Comparison of ENCODE assay signal across 11 cellular contexts in genomic region chr2:102703305-102703704, GRCh38.
"Had no signal": no experiment of that assay in that cellular context is flagged by ENCODE, and none has a peak within 500 bp of the region (broad histone marks: within the 10 kb centered on the region; RNA-seq: fewer than 3 reads in every experiment).

No MANE protein-coding gene starts in this region.

- H3K9ac ChIP-seq: SK-N-SH had no signal

- H3K4me3 ChIP-seq: MG63 had no signal

- ATAC-seq: T-cell had no signal

- H3K27ac Mint-ChIP-seq: T-cell had no signal

- H3K9me3 Mint-ChIP-seq: T-cell had no signal

- H3K27ac ChIP-seq: RWPE1 had no signal

- H3K4me3 Mint-ChIP-seq: T-cell had no signal

- H3K36me3 Mint-ChIP-seq: T-cell had no signal

- H3K36me3 ChIP-seq: MG63 had no signal

- H3K4me2 ChIP-seq: SK-N-SH had no signal

- H3K9me3 ChIP-seq: MG63, SK-N-SH had no signal

- H3K27me3 ChIP-seq: MG63 had no signal

- H3K4me1 Mint-ChIP-seq: T-cell had no signal

- DNase-seq: KG1, MG63, NCI-H1092, NCI-H1417 treated with DMSO at 0.1 percent for 48 hours, NCI-H2107, NCI-H510A, NCI-H524 treated with DMSO at 0.1 percent for 48 hours, NCI-H748 treated with DMSO at 0.1 percent for 48 hours, SK-N-SH, T-cell had no signal
